Comparison of ENCODE assay signal across 1 cellular context in genomic region chr1:33624991-33625870, GRCh38.
TF ChIP-seq lines count a peak whose summit lies in the region.

No MANE protein-coding gene starts in this region.

TF ChIP-seq in K562, 482 proteins besides CTCF, POLR2A, EP300 and RAD21 (continued from another document):
- TF ChIP-seq SMC3 (conservative IDR thresholded peaks at IDR 0.05; ENCODE audit: insufficient read depth, low read depth, low read length) = peak; percentile 48; the same call in 1 of the 2 replicates
- peak; percentile 80; the same call in 1 of the 2 replicates for TF ChIP-seq STAG1 (CRISPR knock-in tag; IDR thresholded peaks at IDR 0.05; ENCODE audit: borderline replicate concordance)
- TF ChIP-seq TRIM28 (IDR thresholded peaks at IDR 0.05) = no peak
- no peak for TF ChIP-seq PCBP2 (IDR thresholded peaks at IDR 0.05; ENCODE audit: low read depth, low read length, poor library complexity, severe bottlenecking)
- TF ChIP-seq MAX (CRISPR knock-in tag; IDR thresholded peaks at IDR 0.05) = peak; percentile 29; the same call in 1 of the 2 replicates
- no peak for TF ChIP-seq CREB1 (IDR thresholded peaks at IDR 0.05)
- TF ChIP-seq CREB1 (CRISPR knock-in tag; IDR thresholded peaks at IDR 0.05) = peak; percentile 25; the same call in 1 of the 2 replicates
- no peak for TF ChIP-seq MCM5 (IDR thresholded peaks at IDR 0.05; ENCODE audit: low read depth)
- 0 out of 4 replicates have a peak, but pooled peaks of 1 of the 2 experiments have one; percentile 51 for TF ChIP-seq TEAD1 (CRISPR knock-in tag; IDR thresholded peaks at IDR 0.05)
- peak in 1 of 2 experiments; percentile 35 for TF ChIP-seq E2F6 (IDR thresholded peaks at IDR 0.05; ENCODE audit: borderline replicate concordance in 1 of 2, extremely low read depth in 1 of 2, insufficient read depth in 1 of 2, insufficient read length in 1 of 2, low read depth in 1 of 2, low read length in 1 of 2, poor library complexity in 1 of 2, severe bottlenecking in 1 of 2)
- TF ChIP-seq NEUROD1 (IDR thresholded peaks at IDR 0.05; ENCODE audit: borderline replicate concordance, low read depth, low read length, partially characterized antibody) = peak; percentile 21
- 0 out of 2 replicates have a peak, but pooled peaks have one; percentile 22 for TF ChIP-seq CREM (IDR thresholded peaks at IDR 0.05; ENCODE audit: low read depth)
- no peak for TF ChIP-seq PHF8 (IDR thresholded peaks at IDR 0.05; ENCODE audit: borderline replicate concordance, low read length)
- no peak for TF ChIP-seq RFX5 (IDR thresholded peaks at IDR 0.05; ENCODE audit: low read depth, low read length)
